Comparison of ENCODE assay signal across 38 cellular contexts in the genomic region with DNA sequence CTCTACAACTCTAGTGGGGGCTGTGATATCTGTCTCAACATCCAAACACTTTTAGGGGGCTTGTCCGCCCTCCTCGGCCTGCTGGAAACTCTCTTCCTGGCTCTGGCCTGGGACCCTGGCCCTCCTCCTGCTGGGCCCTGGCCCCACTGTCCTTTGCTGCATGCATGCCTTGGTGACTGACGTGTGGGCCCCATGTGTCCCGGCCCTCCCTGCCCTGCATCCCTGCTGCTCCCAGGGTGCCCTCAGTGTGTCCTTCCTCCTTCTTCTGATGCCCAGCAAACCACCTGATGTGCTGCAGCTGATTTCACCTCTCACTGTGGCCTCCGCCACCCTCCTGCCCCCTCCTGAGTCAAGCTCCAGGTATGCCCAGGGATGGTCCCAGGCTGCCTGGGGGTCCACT.
"Had no signal": no experiment of that assay in that cellular context is flagged by ENCODE, and none has a peak within 500 bp of the region (broad histone marks: within the 10 kb centered on the region; RNA-seq: fewer than 3 reads in every experiment).

No MANE protein-coding gene starts in this region.

- H3K9me3 Mint-ChIP-seq: activated B cell treated with CpG ODN at 0.5 μM for 24 hours; activated CD4-positive, alpha-beta memory T cell treated with anti-CD3 and anti-CD28 coated beads, Interleukin-2, amount 10 ng/mL, durations not matched to agents 7 days and 5 days; activated CD4-positive, alpha-beta T cell treated with anti-CD3 and anti-CD28 coated beads, Interleukin-2, amount 10 ng/mL, durations not matched to agents 7 days and 5 days; activated naive CD4-positive, alpha-beta T cell treated with anti-CD3 and anti-CD28 coated beads, Interleukin-2, amount 10 ng/mL, durations not matched to agents 7 days and 5 days; activated naive CD4-positive, alpha-beta T cell treated with anti-CD3 and anti-CD28 coated beads, Interleukin-2, amount 50 U/mL, for 24 hours; activated naive CD8-positive, alpha-beta T cell treated with anti-CD3 and anti-CD28 coated beads, Interleukin-2, amount 10 ng/mL, durations not matched to agents 7 days and 5 days; activated naive CD8-positive, alpha-beta T cell treated with anti-CD3 and anti-CD28 coated beads, Interleukin-2, amount 50 U/mL, for 24 hours; activated T-cell treated with anti-CD3 and anti-CD28 coated beads, Interleukin-2, amount 50 U/mL, for 24 hours; activated T-helper 2 cell treated with anti-CD3 and anti-CD28 coated beads, Interferon-gamma antibody, Interleukin-2, Interleukin-4, amounts not matched to agents 10 μg/mL and 5 μg/mL and 100 μg/mL, durations not matched to agents 14 hours and 24 hours and 36 hours; central memory CD8-positive, alpha-beta T cell; T-helper 1 cell treated with Interleukin-12 subunit alpha and Interleukin-12 subunit beta and Interleukin-4 antibody, amounts not matched to agents 30 μg/mL and 1 μg/mL, for 36 hours; T-helper 2 cell treated with Interferon-gamma antibody and Interleukin-4, amounts not matched to agents 5 μg/mL and 100 μg/mL, for 36 hours had no signal

- H3K27ac ChIP-seq: ascending aorta, cardiac muscle cell, VCaP had no signal

- H3K36me3 ChIP-seq: ascending aorta, cardiac muscle cell had no signal

- H3K9me3 ChIP-seq: ascending aorta had no signal

- H3K27ac Mint-ChIP-seq: activated B cell treated with CpG ODN at 0.5 μM for 24 hours; activated CD4-positive, alpha-beta memory T cell treated with anti-CD3 and anti-CD28 coated beads, Interleukin-2, amount 10 ng/mL, durations not matched to agents 7 days and 5 days; activated CD4-positive, alpha-beta T cell treated with anti-CD3 and anti-CD28 coated beads for 36 hours; activated CD4-positive, alpha-beta T cell treated with anti-CD3 and anti-CD28 coated beads, Interleukin-2, amount 10 ng/mL, durations not matched to agents 7 days and 5 days; activated CD8-positive, alpha-beta memory T cell treated with anti-CD3 and anti-CD28 coated beads, Interleukin-2, amount 10 ng/mL, durations not matched to agents 7 days and 5 days; activated CD8-positive, alpha-beta T cell treated with anti-CD3 and anti-CD28 coated beads, Interleukin-2, amount 10 ng/mL, durations not matched to agents 7 days and 5 days; activated naive CD4-positive, alpha-beta T cell treated with anti-CD3 and anti-CD28 coated beads, Interleukin-2, amount 10 ng/mL, durations not matched to agents 7 days and 5 days; activated naive CD4-positive, alpha-beta T cell treated with anti-CD3 and anti-CD28 coated beads, Interleukin-2, amount 50 U/mL, for 24 hours; activated naive CD8-positive, alpha-beta T cell; activated naive CD8-positive, alpha-beta T cell treated with anti-CD3 and anti-CD28 coated beads, Interleukin-2, amount 10 ng/mL, durations not matched to agents 7 days and 5 days; activated naive CD8-positive, alpha-beta T cell treated with anti-CD3 and anti-CD28 coated beads, Interleukin-2, amount 50 U/mL, for 24 hours; activated T-cell treated with anti-CD3 and anti-CD28 coated beads, Interleukin-2, amount 50 U/mL, for 24 hours; activated T-helper 2 cell treated with anti-CD3 and anti-CD28 coated beads, Interferon-gamma antibody, Interleukin-2, Interleukin-4, amounts not matched to agents 10 μg/mL and 5 μg/mL and 100 μg/mL, durations not matched to agents 14 hours and 24 hours and 36 hours; brain; T-helper 1 cell treated with Interleukin-12 subunit alpha and Interleukin-12 subunit beta and Interleukin-4 antibody, amounts not matched to agents 30 μg/mL and 1 μg/mL, for 36 hours; T-helper 2 cell treated with Interferon-gamma antibody and Interleukin-4, amounts not matched to agents 5 μg/mL and 100 μg/mL, for 36 hours had no signal

- FAIRE-seq: bronchial epithelial cell, TTC549 had no signal

- H3K4me3 ChIP-seq: ascending aorta, cardiac muscle cell had no signal

- H3K4me1 Mint-ChIP-seq: activated B cell treated with CpG ODN at 0.5 μM for 24 hours; activated CD4-positive, alpha-beta T cell treated with anti-CD3 and anti-CD28 coated beads for 36 hours; activated naive CD4-positive, alpha-beta T cell treated with anti-CD3 and anti-CD28 coated beads, Interleukin-2, amount 10 ng/mL, durations not matched to agents 7 days and 5 days had no signal

- H3K4me3 Mint-ChIP-seq: activated B cell treated with CpG ODN at 0.5 μM for 24 hours; activated CD4-positive, alpha-beta memory T cell treated with anti-CD3 and anti-CD28 coated beads, Interleukin-2, amount 10 ng/mL, durations not matched to agents 7 days and 5 days; activated CD4-positive, alpha-beta T cell treated with anti-CD3 and anti-CD28 coated beads for 36 hours; activated CD4-positive, alpha-beta T cell treated with anti-CD3 and anti-CD28 coated beads, Interleukin-2, amount 10 ng/mL, durations not matched to agents 7 days and 5 days; activated CD8-positive, alpha-beta memory T cell treated with anti-CD3 and anti-CD28 coated beads, Interleukin-2, amount 10 ng/mL, durations not matched to agents 7 days and 5 days; activated CD8-positive, alpha-beta T cell treated with anti-CD3 and anti-CD28 coated beads, Interleukin-2, amount 10 ng/mL, durations not matched to agents 7 days and 5 days; activated naive CD4-positive, alpha-beta T cell treated with anti-CD3 and anti-CD28 coated beads, Interleukin-2, amount 10 ng/mL, durations not matched to agents 7 days and 5 days; activated naive CD4-positive, alpha-beta T cell treated with anti-CD3 and anti-CD28 coated beads, Interleukin-2, amount 50 U/mL, for 24 hours; activated naive CD8-positive, alpha-beta T cell; activated naive CD8-positive, alpha-beta T cell treated with anti-CD3 and anti-CD28 coated beads, Interleukin-2, amount 10 ng/mL, durations not matched to agents 7 days and 5 days; activated naive CD8-positive, alpha-beta T cell treated with anti-CD3 and anti-CD28 coated beads, Interleukin-2, amount 50 U/mL, for 24 hours; activated T-cell treated with anti-CD3 and anti-CD28 coated beads, Interleukin-2, amount 50 U/mL, for 24 hours; brain; central memory CD8-positive, alpha-beta T cell; T-helper 1 cell treated with Interleukin-12 subunit alpha and Interleukin-12 subunit beta and Interleukin-4 antibody, amounts not matched to agents 30 μg/mL and 1 μg/mL, for 36 hours; T-helper 2 cell treated with Interferon-gamma antibody and Interleukin-4, amounts not matched to agents 5 μg/mL and 100 μg/mL, for 36 hours had no signal

- H3K27me3 ChIP-seq: ascending aorta, cardiac muscle cell had no signal

- H3K36me3 Mint-ChIP-seq: activated CD8-positive, alpha-beta memory T cell treated with anti-CD3 and anti-CD28 coated beads, Interleukin-2, amount 10 ng/mL, durations not matched to agents 7 days and 5 days; activated naive CD4-positive, alpha-beta T cell treated with anti-CD3 and anti-CD28 coated beads, Interleukin-2, amount 10 ng/mL, durations not matched to agents 7 days and 5 days; activated naive CD4-positive, alpha-beta T cell treated with anti-CD3 and anti-CD28 coated beads, Interleukin-2, amount 50 U/mL, for 24 hours; activated naive CD8-positive, alpha-beta T cell; activated naive CD8-positive, alpha-beta T cell treated with anti-CD3 and anti-CD28 coated beads, Interleukin-2, amount 10 ng/mL, durations not matched to agents 7 days and 5 days had no signal

- H3K27me3 Mint-ChIP-seq: activated CD4-positive, alpha-beta T cell treated with anti-CD3 and anti-CD28 coated beads for 36 hours; activated naive CD4-positive, alpha-beta T cell treated with anti-CD3 and anti-CD28 coated beads, Interleukin-2, amount 50 U/mL, for 24 hours; activated naive CD8-positive, alpha-beta T cell; activated naive CD8-positive, alpha-beta T cell treated with anti-CD3 and anti-CD28 coated beads, Interleukin-2, amount 10 ng/mL, durations not matched to agents 7 days and 5 days; activated naive CD8-positive, alpha-beta T cell treated with anti-CD3 and anti-CD28 coated beads, Interleukin-2, amount 50 U/mL, for 24 hours had no signal

- DNase-seq: activated B cell treated with CpG ODN at 0.5 μM for 24 hours; activated CD4-positive, alpha-beta memory T cell treated with anti-CD3 and anti-CD28 coated beads, Interleukin-2, amount 10 ng/mL, durations not matched to agents 7 days and 5 days; activated CD4-positive, alpha-beta T cell treated with anti-CD3 and anti-CD28 coated beads for 36 hours; activated CD4-positive, alpha-beta T cell treated with anti-CD3 and anti-CD28 coated beads for 48 hours; activated CD4-positive, alpha-beta T cell treated with anti-CD3 and anti-CD28 coated beads, Interleukin-2, amount 10 ng/mL, durations not matched to agents 7 days and 5 days; activated CD4-positive, alpha-beta T cell treated with anti-CD3 and anti-CD28 coated beads, Interleukin-2, amount 50 U/mL, for 48 hours; activated CD4-positive, CD25-positive, alpha-beta regulatory T cell treated with anti-CD3 and anti-CD28 coated beads, Interleukin-2, amount 50 U/mL, for 72 hours; activated CD8-positive, alpha-beta memory T cell treated with anti-CD3 and anti-CD28 coated beads for 24 hours; activated CD8-positive, alpha-beta memory T cell treated with anti-CD3 and anti-CD28 coated beads, Interleukin-2, amount 10 ng/mL, durations not matched to agents 7 days and 5 days; activated CD8-positive, alpha-beta memory T cell treated with anti-CD3 and anti-CD28 coated beads, Interleukin-2, amount 50 U/mL, for 48 hours; activated CD8-positive, alpha-beta T cell treated with anti-CD3 and anti-CD28 coated beads, Interleukin-2, amount 10 ng/mL, durations not matched to agents 7 days and 5 days; activated effector memory CD4-positive, alpha-beta T cell treated with Interleukin-2 at 50 U/mL for 16 hours; activated gamma-delta T cell; activated naive CD4-positive, alpha-beta T cell treated with anti-CD3 and anti-CD28 coated beads, Interleukin-2, amount 10 ng/mL, durations not matched to agents 7 days and 5 days; activated naive CD4-positive, alpha-beta T cell treated with Interleukin-2 at 50 U/mL for 16 hours; activated naive CD8-positive, alpha-beta T cell treated with anti-CD3 and anti-CD28 coated beads, Interleukin-2, amount 10 ng/mL, durations not matched to agents 7 days and 5 days; activated naive CD8-positive, alpha-beta T cell treated with anti-CD3 and anti-CD28 coated beads, Interleukin-2, amount 50 U/mL, for 24 hours; activated T-cell treated with anti-CD3 and anti-CD28 coated beads, Interleukin-2, amount 50 U/mL, for 24 hours; activated T-cell treated with anti-CD3 and anti-CD28 coated beads, Interleukin-2, amount 50 U/mL, for 48 hours; amygdala; anterior cingulate cortex; caudate nucleus; cerebellar nuclear complex; T-helper 1 cell; T-helper 2 cell; T-helper 9 cell had no signal
